Comparison of ENCODE assay signal across 8 cellular contexts in the genomic region with DNA sequence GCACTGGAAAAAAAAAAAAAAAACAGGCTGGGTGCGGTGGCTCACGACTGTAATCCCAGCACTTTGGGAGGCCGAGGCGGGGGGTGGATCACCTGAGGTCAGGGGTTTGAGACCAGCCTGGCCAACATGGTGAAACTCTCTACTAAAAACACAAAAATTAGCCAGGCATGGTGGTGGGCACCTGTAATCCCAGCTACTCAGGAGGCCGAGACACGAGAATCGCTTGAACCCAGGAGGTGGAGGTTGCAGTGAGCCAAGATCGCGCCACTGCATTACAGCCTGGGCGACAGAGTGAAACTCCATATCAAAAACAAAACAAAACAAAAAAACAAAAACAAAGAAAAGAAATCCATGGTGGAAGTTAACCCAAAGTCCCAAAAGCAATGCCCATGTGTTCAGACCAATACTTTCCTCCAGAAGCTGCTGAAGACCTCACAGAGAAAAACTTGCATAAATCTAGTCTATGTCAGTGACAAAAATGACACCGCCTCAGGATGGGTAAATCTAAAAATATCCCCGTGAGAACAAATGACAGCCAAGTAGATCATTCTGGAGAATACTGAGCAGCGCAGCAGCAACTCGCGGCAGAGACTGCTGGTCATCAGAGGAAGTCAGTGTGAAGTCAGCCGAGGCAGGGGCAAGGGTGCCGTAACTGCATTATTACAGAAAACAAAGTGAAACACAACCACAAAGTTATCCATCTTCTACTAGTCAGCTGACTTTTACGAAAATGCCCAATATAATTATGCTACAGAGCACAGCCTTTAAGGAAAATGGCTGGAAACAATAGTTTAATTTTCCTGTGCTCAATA. TPM values are rescaled to one million over a fixed set of nuclear protein-coding genes. Genes with fewer than 3 reads are reported as not detected.
A peak's percentile ranks its signal among the peaks of the same experiment; 100 is the strongest.
DNase-seq lines count a peak whose midpoint lies in the region; ATAC-seq and TF ChIP-seq lines count a peak whose summit lies in the region.

No MANE protein-coding gene starts in this region.

- no peak for TF ChIP-seq CTCF in lower lobe of right lung (IDR thresholded peaks at IDR 0.05)

- H3K27ac ChIP-seq in SK-N-MC (0 out of 2 replicates have a peak overlapping the region, but pooled peaks have one; percentile 36), angular gyrus (ENCODE audit: low read depth, low read length) (peak overlapping the region; percentile 7), lower lobe of right lung (peak overlapping the region; percentile 68), substantia nigra (ENCODE audit: low read depth, low read length, poor library complexity, severe bottlenecking) (peak overlapping the region; percentile 13)

- no peak overlapping the region for H3K9ac ChIP-seq in SK-N-MC (ENCODE audit: insufficient read length)

- H3K4me3 ChIP-seq in SK-N-MC (no peak overlapping the region), lower lobe of right lung (peak overlapping the region; percentile 10)

- H3K4me1 ChIP-seq in lower lobe of right lung, result peaks cover 81% of the 10 kb centered on the region

- intact Hi-C loops in lower lobe of right lung (cut with DNase I), result no loop called here

- H3K9me3 ChIP-seq in SK-N-MC (ENCODE audit: low read depth, low read length) (no peaks in the 10 kb centered on the region), lower lobe of right lung (no peaks in the 10 kb centered on the region)

- ATAC-seq in GM18499 (IDR thresholded peaks at IDR 0.05; ENCODE audit: insufficient read depth, unreplicated experiment) (peak; percentile 81), HG02763 (IDR thresholded peaks at IDR 0.05; ENCODE audit: unreplicated experiment) (peak; percentile 82), lower lobe of right lung (peak; percentile 36 to 75)

- H3K36me3 ChIP-seq in SK-N-MC (ENCODE audit: insufficient read depth, low read length), result no peaks in the 10 kb centered on the region
- no peaks in the 10 kb centered on the region for H3K36me3 ChIP-seq in lower lobe of right lung

- DNase-seq in SK-N-MC (ENCODE audit: low read depth, low spot score) (no peak), lower lobe of right lung (peak; percentile 81), substantia nigra (lab: John Stamatoyannopoulos, UW) (peak in 15 of 49 donors; percentile 9 to 49 (median 28)), DMS153 (lab: John Stamatoyannopoulos, UW) (no peak), iPS-NIHi11 (ENCODE audit: low spot score) (no peak)

- H3K27me3 ChIP-seq in lower lobe of right lung (ENCODE audit: low read depth), result no peaks in the 10 kb centered on the region

RNA-seq across cellular contexts. Expression of a gene that starts 41.0 kb away (rescaled TPM):
- total RNA-seq in lower lobe of right lung, result 51.1 TPM

Comparison
In these comparisons a context has a peak if more than half of its experiments do, and no peak if none do; other contexts are left out.
1. H3K27ac ChIP-seq: peak in every context shown above with its lines; median percentile 68 in lower lobe of right lung; 36 in SK-N-MC; 13 in substantia nigra; 7 in angular gyrus.